Comparison of ENCODE assay signal across 8 cellular contexts in genomic region chrX:103405009-103405333, GRCh38. TPM values are rescaled to one million over a fixed set of nuclear protein-coding genes. Genes with fewer than 3 reads are reported as not detected.
A peak's percentile ranks its signal among the peaks of the same experiment; 100 is the strongest.
DNase-seq lines count a peak whose midpoint lies in the region; ATAC-seq, FAIRE-seq and TF ChIP-seq lines count a peak whose summit lies in the region.

No MANE protein-coding gene starts in this region.

- no peak for DNase-seq in AG04450 (ENCODE audit: low read depth, low spot score)
- no peak for DNase-seq in GM12878 (ENCODE audit: low read depth, low spot score)
- DNase-seq in HPDE6-E6E7 (ENCODE audit: extremely low spot score): no peak
- DNase-seq in lower leg skin (ENCODE audit: low spot score in 2 of 2): no peak
- DNase-seq in superior temporal gyrus (ENCODE audit: extremely low spot score): no peak
- DNase-seq in NCI-H345 treated with DMSO at 0.1 percent for 48 hours (lab: John Stamatoyannopoulos, UW; ENCODE audit: unreplicated experiment): no peak

- intact Hi-C loops in GM12878 (cut with micrococcal nuclease; ENCODE audit: unreplicated experiment): no loop called here
- intact Hi-C loops in lower leg skin (cut with DNase I; ENCODE audit: low total_unique reads): no loop called here

- H2AFZ ChIP-seq in GM12878 (ENCODE audit: control insufficient read depth, low read depth, low read length): peak overlapping the region; percentile 79

- in situ Hi-C loops in GM12878 (cut with MboI): no loop called here

- H3K27me3 ChIP-seq in AG04450 (ENCODE audit: control insufficient read depth, insufficient read depth, low read length) (no peaks in the 10 kb centered on the region), GM12878 (replicated peaks in 1 of 2; ENCODE audit: control insufficient read depth in 2 of 2, insufficient read depth in 2 of 2, low read length in 1 of 2) (no peaks in the 10 kb centered on the region), mononuclear cell (ENCODE audit: insufficient read depth, low read length) (no peaks in the 10 kb centered on the region)

- CTCF ChIA-PET in AG04450 (lab: Charles Lee) (no interaction called here), GM12878 (lab: Yijun Ruan, JAX) (no interaction called here)

- TF ChIP-seq CTCF in AG04450 (IDR thresholded peaks at IDR 0.05; ENCODE audit: low read depth, low read length) (no peak), GM12878 (IDR thresholded peaks at IDR 0.05 in 2 of 3, conservative IDR thresholded peaks at IDR 0.05 in 1 of 3; ENCODE audit: control insufficient read depth in 2 of 3, extremely low read depth in 1 of 3, insufficient read depth in 1 of 3, low read depth in 3 of 3, low read length in 3 of 3) (no peak), lower leg skin (IDR thresholded peaks at IDR 0.05) (no peak)

- H3K27ac ChIP-seq in AG04450 (ENCODE audit: low read depth, low read length) (peak overlapping the region; percentile 73), GM12878 (ENCODE audit: control insufficient read depth, insufficient read depth) (no peak overlapping the region)

- TF ChIP-seq POLR2A in GM12878 (IDR thresholded peaks at IDR 0.05; ENCODE audit: low read depth, low read length): no peak
- no peak for TF ChIP-seq POLR2A in lower leg skin (IDR thresholded peaks at IDR 0.05)

- no peaks in the 10 kb centered on the region for H4K20me1 ChIP-seq in GM12878 (ENCODE audit: control insufficient read depth, insufficient read depth)

- peak overlapping the region; percentile 41 for H3K4me2 ChIP-seq in GM12878 (ENCODE audit: control insufficient read depth, insufficient read depth)

- RAD21 ChIA-PET in GM12878 (lab: Charles Lee; ENCODE audit: unreplicated experiment): no interaction called here

- H3K36me3 ChIP-seq in GM12878 (ENCODE audit: control insufficient read depth in 2 of 2, insufficient read depth in 2 of 2, low read length in 1 of 2): no peaks in the 10 kb centered on the region

- TF ChIP-seq RAD21 in GM12878 (IDR thresholded peaks at IDR 0.05; ENCODE audit: insufficient read depth, low read depth, low read length): no peak

- peak overlapping the region; percentile 53; the same call in 1 of the 2 replicates for H3K9ac ChIP-seq in GM12878 (ENCODE audit: control insufficient read depth, insufficient read depth, low read length)

- SMC1A ChIA-PET in GM12878 (lab: Charles Lee; ENCODE audit: uncharacterized antibody, unreplicated experiment): no interaction called here

- FAIRE-seq in GM12878 (lab: Jason Lieb, UNC): no peak

- POLR2A ChIA-PET in AG04450 (lab: Yijun Ruan, JAX) (interaction anchor here (0.6 to 1.5 kb wide), 3 partner anchors 28 to 49 kb away, joined by 4 to 5 read pairs (median 5); partner anchors contain the start of gene TCEAL9), GM12878 (lab: Charles Lee) (no interaction called here)

- H3K9me3 ChIP-seq in AG04450 (ENCODE audit: control insufficient read depth, insufficient read depth, low read length) (no peaks in the 10 kb centered on the region), GM12878 (replicated peaks; ENCODE audit: control insufficient read depth, insufficient read depth, low read length) (no peaks in the 10 kb centered on the region), mononuclear cell (ENCODE audit: low read depth, low read length) (no peaks in the 10 kb centered on the region)

- no peaks in the 10 kb centered on the region for H3K79me2 ChIP-seq in GM12878 (ENCODE audit: control insufficient read depth, insufficient read depth, low read length)

- TSS peak; percentile 96 for BruUV-seq in GM12878 (replicated peaks; lab: Mats Ljungman, UMichigan)

- peak overlapping the region; percentile 71 for H3K4me3 ChIP-seq in AG04450 (ENCODE audit: low read depth, low read length)
- H3K4me3 ChIP-seq in GM12878: peak overlapping the region; percentile 62; the same call in 1 of the 2 replicates
- H3K4me3 ChIP-seq in mononuclear cell (ENCODE audit: low read length): peak overlapping the region; percentile 15
- H3K4me3 ChIP-seq in lower leg skin (ENCODE audit: low read depth, poor library complexity, severe bottlenecking): no peak overlapping the region

- no peak for TF ChIP-seq EP300 in GM12878 (IDR thresholded peaks at IDR 0.05; ENCODE audit: borderline replicate concordance in 1 of 2, control insufficient read depth in 1 of 2, low read depth in 2 of 2, low read length in 2 of 2)

- ATAC-seq in HG02623 (IDR thresholded peaks at IDR 0.05; ENCODE audit: unreplicated experiment): peak; percentile 11
- peak; percentile 60 for ATAC-seq in GM12878

- 1% methylated on average over 7 of the region's 7 CpGs for WGBS in GM12878 (ENCODE audit: insufficient coverage, insufficient replicate concordance, low lambda C conversion rate, missing lambda C conversion rate)
- 0 to 21% methylated on average over 5 to 7 of the region's 7 CpGs for WGBS in lower leg skin, 2 donors

- H3K4me1 ChIP-seq in GM12878 (ENCODE audit: control insufficient read depth, insufficient read depth, low read length): no peaks in the 10 kb centered on the region
- peaks cover 6% of the 10 kb centered on the region for H3K4me1 ChIP-seq in mononuclear cell (ENCODE audit: insufficient read depth, low read length)

TF ChIP-seq in GM12878, 131 proteins besides CTCF, POLR2A, EP300 and RAD21 (continues in another document):
- no peak for TF ChIP-seq TCF12 (IDR thresholded peaks at IDR 0.05; ENCODE audit: low read depth, low read length)
- no peak for TF ChIP-seq BHLHE40 (IDR thresholded peaks at IDR 0.05; ENCODE audit: borderline replicate concordance in 1 of 2, low read depth in 2 of 2, low read length in 1 of 2)
- no peak for TF ChIP-seq CREB1 (IDR thresholded peaks at IDR 0.05; ENCODE audit: low read depth)
- TF ChIP-seq NRF1 (conservative IDR thresholded peaks at IDR 0.05; ENCODE audit: low read depth, low read length): no peak
- TF ChIP-seq SREBF2 (IDR thresholded peaks at IDR 0.05; ENCODE audit: low read length): no peak
- TF ChIP-seq ETV6 (conservative IDR thresholded peaks at IDR 0.05 in 1 of 2, IDR thresholded peaks at IDR 0.05 in 1 of 2; ENCODE audit: borderline replicate concordance in 1 of 2, low read depth in 1 of 2): no peak
- TF ChIP-seq, protein P1, sequence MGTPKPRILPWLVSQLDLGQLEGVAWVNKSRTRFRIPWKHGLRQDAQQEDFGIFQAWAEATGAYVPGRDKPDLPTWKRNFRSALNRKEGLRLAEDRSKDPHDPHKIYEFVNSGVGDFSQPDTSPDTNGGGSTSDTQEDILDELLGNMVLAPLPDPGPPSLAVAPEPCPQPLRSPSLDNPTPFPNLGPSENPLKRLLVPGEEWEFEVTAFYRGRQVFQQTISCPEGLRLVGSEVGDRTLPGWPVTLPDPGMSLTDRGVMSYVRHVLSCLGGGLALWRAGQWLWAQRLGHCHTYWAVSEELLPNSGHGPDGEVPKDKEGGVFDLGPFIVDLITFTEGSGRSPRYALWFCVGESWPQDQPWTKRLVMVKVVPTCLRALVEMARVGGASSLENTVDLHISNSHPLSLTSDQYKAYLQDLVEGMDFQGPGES (IDR thresholded peaks at IDR 0.05): no peak

RNA-seq across cellular contexts. Expression of gene BEX3, which starts 28.6 kb away (rescaled TPM):
- polyA plus RNA-seq in AG04450 (2011; rRNA removed): 644 and 772 TPM in 2 replicates
- polyA minus RNA-seq in AG04450 (2011; rRNA and poly(A)+ RNA removed): 96.3 and 147 TPM in 2 replicates
- total RNA-seq in GM12878 (2013; cell fraction: nucleolus; rRNA removed): not detected in 2 replicates
- not detected in 2 replicates for total RNA-seq in GM12878 (2014; rRNA removed)
- not detected in 2 replicates for total RNA-seq in GM12878 (2014; rRNA removed; fragmentation: Illumina TruSeq; extraction: Trizol)
- 0.27 and 1.5 TPM in 2 replicates for total RNA-seq in GM12878 (2021)
- 13.5 TPM for polyA plus RNA-seq in GM12878 (2011; ENCODE audit: low read depth)
- not detected in 2 replicates for polyA plus RNA-seq in GM12878 (2011; rRNA removed)
- polyA plus RNA-seq in GM12878 (2011; cell fraction: cytosol; rRNA removed): not detected in 2 replicates
- polyA plus RNA-seq in GM12878 (2011; cell fraction: nucleus; rRNA removed): not detected in 2 replicates
- polyA plus RNA-seq in GM12878 (2012): 16.2 and 16.3 TPM in 2 replicates
- not detected in 2 replicates for polyA plus RNA-seq in GM12878 (2014; fragmentation: Illumina TruSeq; extraction: Trizol)
- polyA plus RNA-seq in GM12878 (2014; fragmentation: Nextera tagmentation; extraction: Ambion mirVana): not detected
- polyA plus RNA-seq in GM12878 (2014; rRNA removed): not detected in 2 replicates
- 1 to 10 TPM in 1 of 2 experiments, not detected in 1; 1.3 TPM for polyA plus RNA-seq in GM12878 (2016; fragmentation: Nextera tagmentation; extraction: Ambion mirVana)
- polyA minus RNA-seq in GM12878 (2011; rRNA and poly(A)+ RNA removed): not detected in 2 replicates
- not detected in 2 replicates for polyA minus RNA-seq in GM12878 (2011; cell fraction: cytosol; rRNA and poly(A)+ RNA removed)
- polyA minus RNA-seq in GM12878 (2011; cell fraction: nucleus; rRNA and poly(A)+ RNA removed): not detected in 2 replicates
- total RNA-seq in mononuclear cell: 38.6 TPM
- total RNA-seq in lower leg skin: 10 to 100 TPM; 41.4 to 66.6 (median 57.3) TPM

RNA-seq across cellular contexts. Expression of gene TCEAL9, which starts 48.7 kb away (rescaled TPM):
- polyA plus RNA-seq in AG04450 (2011; rRNA removed) (141 and 234 TPM in 2 replicates), GM12878 (2011; rRNA removed) (0.39 and 0.42 TPM in 2 replicates), GM12878 (2014; fragmentation: Illumina TruSeq; extraction: Trizol) (1.3 and 1.6 TPM in 2 replicates), GM12878 (2014; fragmentation: Nextera tagmentation; extraction: Ambion mirVana) (1 to 10 TPM; 1.7 to 2.5 TPM), GM12878 (2014; rRNA removed) (0.33 and 0.64 TPM in 2 replicates), GM12878 (2016; fragmentation: Nextera tagmentation; extraction: Ambion mirVana) (1 to 10 TPM; 1.1 to 1.3 TPM)
- 14.8 and 24.6 TPM in 2 replicates for polyA minus RNA-seq in AG04450 (2011; rRNA and poly(A)+ RNA removed)
- 0.96 and 1.1 TPM in 2 replicates for total RNA-seq in GM12878 (2013; cell fraction: nucleolus; rRNA removed)
- total RNA-seq in GM12878 (2014; rRNA removed) (0.38 and 0.73 TPM in 2 replicates), GM12878 (2014; rRNA removed; fragmentation: Illumina TruSeq; extraction: Trizol) (0.54 and 2.3 TPM in 2 replicates), GM12878 (2021) (0.67 and 0.69 TPM in 2 replicates), mononuclear cell (2.5 TPM), lower leg skin (10 to 100 TPM; 24.3 to 37.7 (median 27.5) TPM)
- polyA plus RNA-seq in GM12878 (2011; ENCODE audit: low read depth): 4.0 TPM
- polyA plus RNA-seq in GM12878 (2011; cell fraction: cytosol; rRNA removed): 0.09 TPM in 1 of 2 replicates, not detected in the other
- polyA plus RNA-seq in GM12878 (2011; cell fraction: nucleus; rRNA removed): 0.09 TPM in 1 of 2 replicates, not detected in the other
- polyA plus RNA-seq in GM12878 (2012): 6.1 and 6.8 TPM in 2 replicates
- not detected in 2 replicates for polyA minus RNA-seq in GM12878 (2011; rRNA and poly(A)+ RNA removed)
- not detected in 2 replicates for polyA minus RNA-seq in GM12878 (2011; cell fraction: cytosol; rRNA and poly(A)+ RNA removed)
- not detected in 2 replicates for polyA minus RNA-seq in GM12878 (2011; cell fraction: nucleus; rRNA and poly(A)+ RNA removed)

Comparison
In these comparisons a context has a peak if more than half of its experiments do, and no peak if none do; other contexts are left out.
1. RNA of gene BEX3, which starts 28.6 kb away (total RNA-seq): 41.4 to 66.6 TPM in lower leg skin and 38.6 TPM in mononuclear cell (single experiment); 0.27 to 1.5 TPM in GM12878; every median in the first group is over 10 times any median in the second.